Comparison of ENCODE assay signal across 8 cellular contexts in the genomic region with DNA sequence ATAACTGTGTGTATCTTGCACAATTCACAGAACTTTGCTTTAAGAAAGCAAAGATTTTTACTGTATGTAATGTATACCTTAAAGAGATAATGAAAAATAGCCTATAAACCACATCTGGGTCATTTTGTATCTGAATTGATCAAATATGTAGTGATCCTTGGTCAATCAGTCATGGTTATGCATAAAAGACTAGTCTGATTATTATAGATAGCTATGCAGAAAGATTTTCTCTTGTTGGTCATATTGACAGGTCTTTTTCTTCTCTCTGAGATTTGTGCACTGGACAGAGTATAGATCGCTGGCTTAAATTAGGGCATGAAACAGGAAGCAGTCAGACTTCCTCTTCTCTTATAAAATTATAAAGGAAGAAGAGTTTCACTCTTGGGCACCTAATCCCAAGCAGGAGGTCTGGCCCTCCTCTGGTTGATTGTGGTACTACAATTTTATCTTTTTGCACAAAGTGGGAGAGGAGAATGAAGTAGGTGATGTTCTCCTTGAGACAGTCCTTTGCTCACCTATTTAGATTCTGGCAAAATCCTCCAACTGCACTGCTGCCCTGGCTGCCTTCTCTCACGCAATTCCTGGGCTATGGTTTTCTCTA.
DNase-seq lines count a peak whose midpoint lies in the region; ATAC-seq and TF ChIP-seq lines count a peak whose summit lies in the region.

No MANE protein-coding gene starts in this region.

- H3K4me1 ChIP-seq in cardiac muscle cell (ENCODE audit: low read depth): no peaks in the 10 kb centered on the region
- H3K4me1 ChIP-seq in thoracic aorta (ENCODE audit: control insufficient read depth in 1 of 2, low read depth in 2 of 2): no peaks in the 10 kb centered on the region

- no peak overlapping the region for H3K27ac Mint-ChIP-seq in activated CD8-positive, alpha-beta T cell treated with anti-CD3 and anti-CD28 coated beads, Interleukin-2, amount 10 ng/mL, durations not matched to agents 7 days and 5 days

- no peaks in the 10 kb centered on the region for H3K36me3 Mint-ChIP-seq in activated CD8-positive, alpha-beta T cell treated with anti-CD3 and anti-CD28 coated beads, Interleukin-2, amount 10 ng/mL, durations not matched to agents 7 days and 5 days (ENCODE audit: low read depth)

- H3K4me3 ChIP-seq in cardiac muscle cell (no peak overlapping the region), HFF-Myc (replicated peaks; ENCODE audit: low read depth, low read length) (no peak overlapping the region), LNCaP clone FGC (ENCODE audit: low read depth, low read length) (no peak overlapping the region), thoracic aorta (no peak overlapping the region)

- no peaks in the 10 kb centered on the region for H3K4me1 Mint-ChIP-seq in activated CD8-positive, alpha-beta T cell treated with anti-CD3 and anti-CD28 coated beads, Interleukin-2, amount 10 ng/mL, durations not matched to agents 7 days and 5 days (ENCODE audit: low read depth)

- no peak overlapping the region for H3K27ac ChIP-seq in cardiac muscle cell
- H3K27ac ChIP-seq in thoracic aorta: no peak overlapping the region

- no peaks in the 10 kb centered on the region for H3K27me3 Mint-ChIP-seq in activated CD8-positive, alpha-beta T cell treated with anti-CD3 and anti-CD28 coated beads, Interleukin-2, amount 10 ng/mL, durations not matched to agents 7 days and 5 days (ENCODE audit: low read depth)

- ATAC-seq in activated CD8-positive, alpha-beta T cell treated with anti-CD3 and anti-CD28 coated beads, Interleukin-2, amount 10 ng/mL, durations not matched to agents 7 days and 5 days: peak; percentile 33
- ATAC-seq in thoracic aorta (ENCODE audit: insufficient number of reproducible peaks, low FRiP score, low read depth): no peak

- intact Hi-C loops in cardiac septum (cut with DNase I): loop anchor here (10.0 kb wide), 1 partner anchor 477 kb away; no protein-coding TSS in a partner anchor

- POLR2A ChIA-PET in activated CD8-positive, alpha-beta T cell treated with anti-CD3 and anti-CD28 coated beads, Interleukin-2, amount 10 ng/mL, durations not matched to agents 7 days and 5 days (lab: Charles Lee): no interaction called here

- H3K9me3 ChIP-seq in cardiac muscle cell (ENCODE audit: low read depth): no peaks in the 10 kb centered on the region
- no peaks in the 10 kb centered on the region for H3K9me3 ChIP-seq in thoracic aorta

- no peaks in the 10 kb centered on the region for H3K9me3 Mint-ChIP-seq in activated CD8-positive, alpha-beta T cell treated with anti-CD3 and anti-CD28 coated beads, Interleukin-2, amount 10 ng/mL, durations not matched to agents 7 days and 5 days (ENCODE audit: insufficient read depth)

- TF ChIP-seq CTCF in cardiac muscle cell (IDR thresholded peaks at IDR 0.05; ENCODE audit: low read depth, low read length) (peak; percentile 70), HFF-Myc (IDR thresholded peaks at IDR 0.05; ENCODE audit: low read depth, low read length, missing control alignments) (peak; percentile 50), LNCaP clone FGC (IDR thresholded peaks at IDR 0.05; ENCODE audit: control insufficient read depth, extremely low read depth, insufficient read depth) (peak; percentile 74), thoracic aorta (IDR thresholded peaks at IDR 0.05) (peak; percentile 60)

- DNase-seq in cardiac muscle cell (ENCODE audit: low read depth in 1 of 2, low spot score in 1 of 2) (peak; percentile 36 to 49), cardiac septum (ENCODE audit: low spot score) (no peak), HFF-Myc (ENCODE audit: extremely low read depth, low read depth) (peak; percentile 17), LNCaP clone FGC (ENCODE audit: low read depth) (no peak), hepatic stellate cell (ENCODE audit: low spot score) (peak; percentile 8), thoracic aorta (ENCODE audit: low spot score) (no peak)
- DNase-seq in activated CD8-positive, alpha-beta T cell treated with anti-CD3 and anti-CD28 coated beads, Interleukin-2, amount 10 ng/mL, durations not matched to agents 7 days and 5 days: no peak
- DNase-seq in effector CD4-positive, alpha-beta T cell: no peak

- CTCF ChIA-PET in activated CD8-positive, alpha-beta T cell treated with anti-CD3 and anti-CD28 coated beads, Interleukin-2, amount 10 ng/mL, durations not matched to agents 7 days and 5 days (lab: Charles Lee): no interaction called here

- no peaks in the 10 kb centered on the region for H3K36me3 ChIP-seq in cardiac muscle cell
- H3K36me3 ChIP-seq in thoracic aorta: no peaks in the 10 kb centered on the region

- H3K27me3 ChIP-seq in cardiac muscle cell (no peaks in the 10 kb centered on the region), thoracic aorta (replicated peaks; ENCODE audit: insufficient read depth) (no peaks in the 10 kb centered on the region)

- H3K4me3 Mint-ChIP-seq in activated CD8-positive, alpha-beta T cell treated with anti-CD3 and anti-CD28 coated beads, Interleukin-2, amount 10 ng/mL, durations not matched to agents 7 days and 5 days: no peak overlapping the region

Comparison
In these comparisons a context has a peak if more than half of its experiments do, and no peak if none do; other contexts are left out.
1. DNase-seq: peak in cardiac muscle cell (2 of 2), HFF-Myc (single experiment) and hepatic stellate cell (single experiment); none in cardiac septum (single experiment), LNCaP clone FGC (single experiment), activated CD8-positive, alpha-beta T cell treated with anti-CD3 and anti-CD28 coated beads, Interleukin-2, amount 10 ng/mL, durations not matched to agents 7 days and 5 days (single experiment), thoracic aorta (single experiment) and effector CD4-positive, alpha-beta T cell (single experiment).
2. Peak in every context shown above with its lines, with median percentiles within 50 percentile points of each other: CTCF ChIP-seq.